In the genomic region with DNA sequence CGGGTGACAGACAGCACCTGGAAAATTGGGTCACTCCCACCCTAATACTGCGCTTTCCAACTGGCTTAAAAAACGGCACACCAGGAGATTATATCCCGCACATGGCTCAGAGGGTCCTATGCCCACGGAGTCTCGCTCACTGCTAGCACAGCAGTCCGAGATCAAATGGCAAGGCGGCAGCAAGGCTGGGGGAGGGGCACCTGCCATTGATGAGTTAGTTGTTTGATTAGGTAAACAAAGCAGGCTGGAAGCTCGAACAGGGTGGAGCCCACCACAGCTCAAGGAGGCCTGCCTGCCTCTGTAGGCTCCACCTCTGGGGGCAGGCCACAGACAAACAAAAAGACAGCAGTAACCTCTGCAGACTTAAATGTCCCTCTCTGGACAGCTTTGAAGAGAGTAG, we compare ENCODE assay signal across 14 cellular contexts. TPM values are rescaled to one million over a fixed set of nuclear protein-coding genes. Genes with fewer than 3 reads are reported as not detected.
"Had no signal": no experiment of that assay in that cellular context is flagged by ENCODE, and none has a peak within 500 bp of the region (broad histone marks: within the 10 kb centered on the region; RNA-seq: fewer than 3 reads in every experiment).

No MANE protein-coding gene starts in this region.

RNA-seq across cellular contexts. Expression of a gene that starts 8.7 kb away (rescaled TPM):
- total RNA-seq: thyroid gland, tibial nerve, vagina had no signal

RNA-seq across cellular contexts. Expression of a gene that starts 18.8 kb away (rescaled TPM):
- total RNA-seq: stomach, suprapubic skin, temporal lobe, thoracic aorta, tibial nerve, transverse colon, upper lobe of left lung, upper lobe of right lung, ureter, urinary bladder, uterus, vagina had no signal
- polyA plus RNA-seq: stomach, thymus, urinary bladder had no signal
